ENCODE assay signal across 9 cellular contexts in the genomic region with DNA sequence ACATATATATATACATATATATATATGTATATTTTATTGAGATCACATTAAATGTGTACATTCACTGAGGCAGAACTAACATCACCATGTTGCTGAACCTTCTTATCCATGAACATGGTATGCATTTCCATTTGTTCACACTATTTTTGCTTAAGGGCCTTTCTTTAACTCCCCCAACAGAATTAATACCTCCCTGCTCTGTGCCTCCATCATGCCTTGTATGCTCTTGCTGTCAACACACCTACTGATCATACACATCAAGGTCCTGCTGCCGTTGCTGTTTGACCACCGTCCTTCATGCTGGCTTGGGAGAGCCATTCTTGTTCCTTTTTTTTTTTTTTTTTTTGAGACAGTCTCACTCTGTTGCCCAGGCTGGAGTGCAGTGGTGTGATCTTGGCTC. TPM values are rescaled to one million over a fixed set of nuclear protein-coding genes. Genes with fewer than 3 reads are reported as not detected.
"Had no signal": no experiment of that assay in that cellular context is flagged by ENCODE, and none has a peak within 500 bp of the region (broad histone marks: within the 10 kb centered on the region; RNA-seq: fewer than 3 reads in every experiment).

No MANE protein-coding gene starts in this region.

- DNase-seq: GM23248, GOT3, HFFc6 had no signal

- H2AFZ ChIP-seq: GM23248 had no signal

- H3K9me3 ChIP-seq: HAP-1 had no signal

- FAIRE-seq: H54 had no signal

- H3K4me1 ChIP-seq: HAP-1 had no signal

- H3K4me3 ChIP-seq: GM23248, GM23338, HAP-1 had no signal

- ATAC-seq: HCT116 had no signal

- H3K4me2 ChIP-seq: GM23338 had no signal

- H3K9ac ChIP-seq: GM23248 had no signal

- H3K27ac ChIP-seq: GM23248 had no signal

- H3K36me3 ChIP-seq: HAP-1 had no signal

RNA-seq across cellular contexts. Expression of a gene that starts 50.4 kb away (rescaled TPM):
- total RNA-seq: GM23248, H4, H9, HFFc6 had no signal
- polyA plus RNA-seq: GM23248, GM23338 had no signal
